ENCODE assay signal across 12 cellular contexts in genomic region chr1:220526294-220526693, GRCh38. TPM values are rescaled to one million over a fixed set of nuclear protein-coding genes. Genes with fewer than 3 reads are reported as not detected.
DNase-seq lines count a peak whose midpoint lies in the region; TF ChIP-seq lines count a peak whose summit lies in the region.
"Had no signal": no experiment of that assay in that cellular context is flagged by ENCODE, and none has a peak within 500 bp of the region (broad histone marks: within the 10 kb centered on the region; RNA-seq: fewer than 3 reads in every experiment).

No MANE protein-coding gene starts in this region.

- no peaks in the 10 kb centered on the region for H3K9me3 ChIP-seq in mammary epithelial cell (replicated peaks; ENCODE audit: insufficient read depth, low read length)
- no peaks in the 10 kb centered on the region for H3K9me3 ChIP-seq in CD4-positive, alpha-beta memory T cell (ENCODE audit: control insufficient read depth in 1 of 2, low read length in 2 of 2)
- H3K9me3 ChIP-seq: adrenal gland had no signal

- DNase-seq in ELR (ENCODE audit: low read depth) (peak; percentile 3), HuH-7.5 (ENCODE audit: low spot score) (peak; percentile 44), mammary epithelial cell (peak; percentile 38), T1000 (lab: John Stamatoyannopoulos, UW) (no peak), coronary artery (ENCODE audit: low spot score) (no peak)
- DNase-seq in CD4-positive, alpha-beta memory T cell: no peak
- DNase-seq: adrenal gland; effector memory CD4-positive, alpha-beta T cell; hypothalamus; NCI-H1694 treated with DMSO at 0.1 percent for 48 hours had no signal

- BruUV-seq in mammary epithelial cell (replicated peaks; lab: Mats Ljungman, UMichigan): no TSS peak

- H3K4me3 ChIP-seq in mammary epithelial cell (replicated peaks in 1 of 3; ENCODE audit: insufficient read depth in 1 of 3, low read depth in 2 of 3, low read length in 3 of 3) (no peak overlapping the region), coronary artery (no peak overlapping the region)
- H3K4me3 ChIP-seq in CD4-positive, alpha-beta memory T cell (ENCODE audit: low read length in 2 of 2): no peak overlapping the region

- peaks cover 19% of the 10 kb centered on the region for H3K4me1 Mint-ChIP-seq in nephron
- H3K4me1 Mint-ChIP-seq in CD4-positive, alpha-beta memory T cell: peaks cover 14 to 20% (median 18%) of the 10 kb centered on the region in 4 donors

- peak overlapping the region in 2 of 3 experiments; percentile 58 to 74 for H3K27ac Mint-ChIP-seq in nephron
- H3K27ac Mint-ChIP-seq in CD4-positive, alpha-beta memory T cell: no peak overlapping the region

- no peaks in the 10 kb centered on the region for H3K36me3 ChIP-seq in mammary epithelial cell (ENCODE audit: insufficient read depth, low read length)
- no peaks in the 10 kb centered on the region for H3K36me3 ChIP-seq in CD4-positive, alpha-beta memory T cell (ENCODE audit: insufficient read depth, low read length)
- H3K36me3 ChIP-seq: adrenal gland had no signal

- CTCF ChIA-PET in mammary epithelial cell (lab: Charles Lee; ENCODE audit: low non-redundant PET): no interaction called here
- CTCF ChIA-PET in CD4-positive, alpha-beta memory T cell (lab: Charles Lee; ENCODE audit: partially characterized antibody): no interaction called here

- H3K27ac ChIP-seq in mammary epithelial cell (ENCODE audit: insufficient read depth, low read depth, low read length) (no peak overlapping the region), coronary artery (no peak overlapping the region)
- H3K27ac ChIP-seq in CD4-positive, alpha-beta memory T cell (ENCODE audit: low read depth, low read length): no peak overlapping the region

- no peaks in the 10 kb centered on the region for H4K20me1 ChIP-seq in mammary epithelial cell (ENCODE audit: insufficient read depth, low read length)

- H3K36me3 Mint-ChIP-seq in nephron (ENCODE audit: low read depth): no peaks in the 10 kb centered on the region
- H3K36me3 Mint-ChIP-seq in CD4-positive, alpha-beta memory T cell: peaks cover 0 to 3% of the 10 kb centered on the region in 2 donors
- H3K36me3 Mint-ChIP-seq: memory B cell had no signal

- H3K4me2 ChIP-seq in mammary epithelial cell (ENCODE audit: insufficient read depth, low read depth, low read length): no peak overlapping the region

- WGBS in mammary epithelial cell (ENCODE audit: low coverage, missing lambda C conversion rate): 91% methylated on average over 6 of the region's 7 CpGs

- H3K27me3 ChIP-seq in mammary epithelial cell (ENCODE audit: insufficient read depth, low read length): no peaks in the 10 kb centered on the region
- peaks cover 18% of the 10 kb centered on the region for H3K27me3 ChIP-seq in CD4-positive, alpha-beta memory T cell (ENCODE audit: insufficient read depth, low read length)
- H3K27me3 ChIP-seq: adrenal gland had no signal

- in situ Hi-C loops in mammary epithelial cell (cut with MboI; ENCODE audit: low sequenced_read_pairs in 2 of 2): loop anchor here in 1 of 2 donors (25.0 kb wide), 1 partner anchor 239 kb away; no protein-coding TSS in a partner anchor

- POLR2A ChIA-PET in CD4-positive, alpha-beta memory T cell (lab: Charles Lee; ENCODE audit: partially characterized antibody): no interaction called here

- no peak overlapping the region for H3K9ac ChIP-seq in mammary epithelial cell (ENCODE audit: insufficient read depth, low read length)

- H2AFZ ChIP-seq in mammary epithelial cell (ENCODE audit: low read depth, low read length): no peak overlapping the region

- dilution Hi-C loops in mammary epithelial cell (cut with HindIII; ENCODE audit: low sequenced_read_pairs): no loop called here

- intact Hi-C loops in mammary epithelial cell (cut with micrococcal nuclease): loop anchor here (5.0 kb wide), 4 partner anchors 39 to 154 kb away; no protein-coding TSS in a partner anchor
- intact Hi-C loops in CD4-positive, alpha-beta memory T cell (cut with micrococcal nuclease): no loop called here

- peaks cover 36% of the 10 kb centered on the region for H3K27me3 Mint-ChIP-seq in nephron (ENCODE audit: low read depth)
- peaks cover 48 to 55% of the 10 kb centered on the region in 2 donors for H3K27me3 Mint-ChIP-seq in CD4-positive, alpha-beta memory T cell

- no peak for TF ChIP-seq CTCF in mammary epithelial cell (conservative IDR thresholded peaks at IDR 0.05 in 1 of 2, IDR thresholded peaks at IDR 0.05 in 1 of 2; ENCODE audit: extremely low read depth in 1 of 2, insufficient read depth in 1 of 2, low read depth in 1 of 2, low read length in 2 of 2)
- TF ChIP-seq CTCF in nephron (IDR thresholded peaks at IDR 0.05; ENCODE audit: unreplicated experiment in 3 of 3): peak; percentile 9 to 30 (median 28)
- TF ChIP-seq CTCF in coronary artery (IDR thresholded peaks at IDR 0.05): no peak

- no peaks in the 10 kb centered on the region for H3K9me3 Mint-ChIP-seq in nephron
- H3K9me3 Mint-ChIP-seq in CD4-positive, alpha-beta memory T cell: peaks cover 0 to 4% (median 0%) of the 10 kb centered on the region in 8 donors
- H3K9me3 Mint-ChIP-seq: memory B cell had no signal

- H3K79me2 ChIP-seq in mammary epithelial cell (ENCODE audit: insufficient read depth, low read length): peaks cover 26% of the 10 kb centered on the region

- H3K4me1 ChIP-seq in mammary epithelial cell (ENCODE audit: insufficient read depth, low read length): peaks cover 13% of the 10 kb centered on the region
- no peaks in the 10 kb centered on the region for H3K4me1 ChIP-seq in CD4-positive, alpha-beta memory T cell (ENCODE audit: insufficient read depth, low read length)

- H3K4me3 Mint-ChIP-seq in nephron: peak overlapping the region; percentile 95 to 98 (median 96)
- peak overlapping the region in 2 of 8 donors; percentile 89 to 93 for H3K4me3 Mint-ChIP-seq in CD4-positive, alpha-beta memory T cell

RNA-seq across cellular contexts. Expression of gene MARK1, which starts 1.6 kb away (rescaled TPM):
- total RNA-seq in mammary epithelial cell: 10 to 100 TPM in 1 of 2 donors, 1 to 10 TPM in 1; 9.3 to 14.7 TPM
- 5.0 TPM for polyA plus RNA-seq in mammary epithelial cell
- 5.9 TPM for polyA minus RNA-seq in mammary epithelial cell
- under 1 TPM in 1 of 2 experiments, not detected in 1; 0.06 TPM for total RNA-seq in CD4-positive, alpha-beta memory T cell
- not detected for polyA plus RNA-seq in CD4-positive, alpha-beta memory T cell

Comparison
In these comparisons a context has a peak if more than half of its experiments do, and no peak if none do; other contexts are left out.
1. DNase-seq: peak in ELR (single experiment), HuH-7.5 (single experiment) and mammary epithelial cell (single experiment); none in T1000 (single experiment), CD4-positive, alpha-beta memory T cell (0 of 5) and coronary artery (single experiment).
2. CTCF ChIP-seq: peak in nephron (3 of 3); none in mammary epithelial cell (0 of 2) and coronary artery (single experiment).
3. H3K27ac Mint-ChIP-seq: peak in nephron (2 of 3); none in CD4-positive, alpha-beta memory T cell (0 of 7).
4. RNA of gene MARK1, which starts 1.6 kb away (total RNA-seq): 9.3 to 14.7 TPM in mammary epithelial cell; 0.06 TPM in CD4-positive, alpha-beta memory T cell; every median in the first group is over 4 times any median in the second.